In the genomic region with DNA sequence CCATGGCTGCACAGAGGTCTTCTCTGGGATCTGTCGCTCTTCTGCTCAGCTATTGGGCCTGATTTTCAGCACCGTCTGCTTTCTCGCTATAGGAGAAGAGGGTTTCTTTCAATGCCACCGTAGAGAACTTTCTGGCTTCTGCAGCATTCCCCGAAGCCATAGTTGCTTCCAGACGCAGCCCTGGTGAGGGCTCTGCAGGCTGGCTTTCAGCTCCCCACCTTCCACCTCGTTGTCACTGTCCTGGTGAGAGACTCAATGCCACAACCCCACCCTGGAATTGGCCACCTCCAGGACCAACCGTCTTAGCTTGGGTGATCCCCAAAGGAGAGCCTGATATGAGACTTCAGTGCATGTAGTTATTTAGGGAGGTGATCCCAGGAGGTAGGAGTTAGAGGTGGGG, we compare ENCODE assay signal across 27 cellular contexts. TPM values are rescaled to one million over a fixed set of nuclear protein-coding genes. Genes with fewer than 3 reads are reported as not detected.
DNase-seq lines count a peak whose midpoint lies in the region; ATAC-seq and TF ChIP-seq lines count a peak whose summit lies in the region.
"Had no signal": no experiment of that assay in that cellular context is flagged by ENCODE, and none has a peak within 500 bp of the region (broad histone marks: within the 10 kb centered on the region; RNA-seq: fewer than 3 reads in every experiment).

No MANE protein-coding gene starts in this region.

- 0 out of 3 replicates have a peak, but pooled peaks cover 2% of the 10 kb centered on the region for H3K4me1 Mint-ChIP-seq in GM23338
- H3K4me1 Mint-ChIP-seq in chondrocyte (ENCODE audit: low read depth) = no peaks in the 10 kb centered on the region
- H3K4me1 Mint-ChIP-seq: CD14-positive monocyte; CD4-positive, alpha-beta memory T cell; CD4-positive, CD25-positive, alpha-beta regulatory T cell; CD8-positive, alpha-beta memory T cell had no signal

- H3K36me3 ChIP-seq in GM23338 (ENCODE audit: insufficient read depth) = no peaks in the 10 kb centered on the region
- no peaks in the 10 kb centered on the region for H3K36me3 ChIP-seq in HEK293 (ENCODE audit: control insufficient read depth in 2 of 2, insufficient read depth in 1 of 2, low read length in 2 of 2)
- H3K36me3 ChIP-seq: BE2C, BLaER1 had no signal

- H3F3A ChIP-seq in GM23338 (replicated peaks; ENCODE audit: low read depth) = no peaks in the 10 kb centered on the region

- H3K27me3 Mint-ChIP-seq in GM23338 (ENCODE audit: insufficient read depth, low read depth, poor library complexity) (peaks cover 5% of the 10 kb centered on the region), chondrocyte (ENCODE audit: low read depth) (peaks cover 22% of the 10 kb centered on the region)
- H3K27me3 Mint-ChIP-seq: CD4-positive, CD25-positive, alpha-beta regulatory T cell had no signal

- H3K27me3 ChIP-seq in GM23338 (ENCODE audit: insufficient read depth) = no peaks in the 10 kb centered on the region
- H3K27me3 ChIP-seq: BLaER1 had no signal

- H4K20me1 ChIP-seq in GM23338 (replicated peaks; ENCODE audit: insufficient read depth) = no peaks in the 10 kb centered on the region
- H4K20me1 ChIP-seq: BLaER1 had no signal

- DNase-seq in GM23338 (ENCODE audit: low spot score) (no peak), chondrocyte (ENCODE audit: low spot score) (no peak), GM10248 (ENCODE audit: extremely low spot score) (no peak), KBM-7 (no peak)
- no peak for DNase-seq in stimulated activated CD4-positive, alpha-beta T cell treated with anti-CD3 and anti-CD28 coated beads, Interleukin-4, amount 100 ng/mL, for 24 hours
- DNase-seq: 8988T; ACHN; BE2C; C1 segment of cervical spinal cord; CD4-positive, alpha-beta memory T cell; CD4-positive, CD25-positive, alpha-beta regulatory T cell; CD8-positive, alpha-beta memory T cell; COR-L47; DMS 273 treated with DMSO at 0.1 percent for 48 hours; DMS153; DMS53; DMS79; DND-41; EL; GDM1 had no signal

- H3K27ac ChIP-seq in GM23338 (ENCODE audit: low read depth) (no peak overlapping the region), HEK293 (ENCODE audit: extremely low read depth, low read depth, low read length) (no peak overlapping the region)
- H3K27ac ChIP-seq: BLaER1 had no signal

- no peaks in the 10 kb centered on the region for H3K9me3 ChIP-seq in HEK293 (ENCODE audit: control insufficient read depth, insufficient read depth, low read depth, low read length)
- H3K9me3 ChIP-seq: BE2C had no signal

- H3K79me2 ChIP-seq in GM23338 (replicated peaks; ENCODE audit: insufficient read depth) = no peaks in the 10 kb centered on the region

- in situ Hi-C loops in KBM-7 (cut with MboI; ENCODE audit: low pct_unique_long_range_greater_than_20kb, low sequenced_read_pairs) = no loop called here

- POLR2A ChIA-PET in HEK293 (lab: Yijun Ruan, JAX) = no interaction called here
- POLR2A ChIA-PET in GM10248 (lab: Yijun Ruan, JAX) = no interaction called here

- H3K9me3 Mint-ChIP-seq in GM23338 (no peaks in the 10 kb centered on the region; the same call in 2 of the 3 replicates), chondrocyte (ENCODE audit: low read depth) (peaks cover 6% of the 10 kb centered on the region)
- H3K9me3 Mint-ChIP-seq: CD4-positive, alpha-beta memory T cell; CD4-positive, CD25-positive, alpha-beta regulatory T cell; CD8-positive, alpha-beta memory T cell had no signal

- no peak for TF ChIP-seq CTCF in GM23338 (conservative IDR thresholded peaks at IDR 0.05; ENCODE audit: low read depth in 2 of 2)
- TF ChIP-seq CTCF in HEK293 (tag by site-specific recombination; IDR thresholded peaks at IDR 0.05) = no peak
- no peak for TF ChIP-seq CTCF in chondrocyte (IDR thresholded peaks at IDR 0.05)
- no peak for TF ChIP-seq CTCF in GM10248 (IDR thresholded peaks at IDR 0.05; ENCODE audit: control extremely low read depth, extremely low read depth, low read depth, missing control alignments)

- H3K36me3 Mint-ChIP-seq in GM23338 (ENCODE audit: low read depth) = no peaks in the 10 kb centered on the region
- H3K36me3 Mint-ChIP-seq in chondrocyte (ENCODE audit: low read depth) = peaks cover 2% of the 10 kb centered on the region
- H3K36me3 Mint-ChIP-seq: CD14-positive monocyte; CD4-positive, alpha-beta memory T cell; CD4-positive, CD25-positive, alpha-beta regulatory T cell; CD8-positive, alpha-beta memory T cell had no signal

- no peak for ATAC-seq in GM23338

- H3K27ac Mint-ChIP-seq in GM23338 = no peak overlapping the region
- H3K27ac Mint-ChIP-seq in chondrocyte (ENCODE audit: unreplicated experiment) = peak overlapping the region; percentile 41
- H3K27ac Mint-ChIP-seq: CD14-positive monocyte; CD4-positive, alpha-beta memory T cell; CD4-positive, CD25-positive, alpha-beta regulatory T cell; CD8-positive, alpha-beta memory T cell had no signal

- no peaks in the 10 kb centered on the region for H3K9me2 ChIP-seq in GM23338 (ENCODE audit: insufficient read depth)

- H3K4me3 ChIP-seq in GM23338 (no peak overlapping the region), HEK293 (ENCODE audit: low read depth, low read length) (no peak overlapping the region)
- H3K4me3 ChIP-seq: BLaER1 had no signal

- H2AFZ ChIP-seq in GM23338 = no peak overlapping the region

- H3K4me1 ChIP-seq in GM23338 (ENCODE audit: insufficient read depth) = no peaks in the 10 kb centered on the region
- no peaks in the 10 kb centered on the region for H3K4me1 ChIP-seq in HEK293 (ENCODE audit: control insufficient read depth, insufficient read depth, low read length)
- H3K4me1 ChIP-seq: BE2C had no signal

- H3K4me3 Mint-ChIP-seq in GM23338 (no peak overlapping the region), chondrocyte (ENCODE audit: unreplicated experiment) (no peak overlapping the region)
- H3K4me3 Mint-ChIP-seq: CD14-positive monocyte; CD4-positive, alpha-beta memory T cell; CD4-positive, CD25-positive, alpha-beta regulatory T cell; CD8-positive, alpha-beta memory T cell had no signal

- CTCF ChIA-PET in HEK293 (lab: Yijun Ruan, JAX) = no interaction called here
- CTCF ChIA-PET in GM10248 (lab: Yijun Ruan, JAX) = no interaction called here

- H3K4me2 ChIP-seq in GM23338 = no peak overlapping the region
- H3K4me2 ChIP-seq: BLaER1 had no signal

TF ChIP-seq in GM23338, 12 proteins besides CTCF, POLR2A, EP300 and RAD21 (continues in another document):
- no peak for TF ChIP-seq JUNB (IDR thresholded peaks at IDR 0.05; ENCODE audit: unreplicated experiment)

TF ChIP-seq in HEK293, 187 proteins besides CTCF, POLR2A, EP300 and RAD21:
- TF ChIP-seq FEZF1 (tag by site-specific recombination; IDR thresholded peaks at IDR 0.05) = no peak
- no peak for TF ChIP-seq ZNF660 (tag by site-specific recombination; IDR thresholded peaks at IDR 0.05)
- TF ChIP-seq SETDB1 (IDR thresholded peaks at IDR 0.05; ENCODE audit: insufficient read length, low read length) = peak; percentile 46
TF ChIP-seq in HEK293: peak in this region for 1.

RNA-seq across cellular contexts. Expression of a gene that starts 12.0 kb away (rescaled TPM):
- total RNA-seq in GM23338 (2014; rRNA removed; shearing (Covaris generic)) = 36.9 and 42.3 TPM in 2 replicates
- polyA plus RNA-seq in GM23338 (2016; fragmentation: Nextera tagmentation; extraction: Ambion mirVana) = 22.5 and 26.2 TPM in 2 replicates
- 4.8 to 7.8 TPM (median 5.1 TPM) in 3 replicates for total RNA-seq in chondrocyte

RNA-seq across cellular contexts. Expression of a gene that starts 19.1 kb away (rescaled TPM):
- 2.8 and 5.1 TPM in 2 replicates for total RNA-seq in GM23338 (2014; rRNA removed; shearing (Covaris generic))
- 1.7 and 2.1 TPM in 2 replicates for polyA plus RNA-seq in GM23338 (2016; fragmentation: Nextera tagmentation; extraction: Ambion mirVana)
- not detected in 3 replicates for total RNA-seq in chondrocyte
- total RNA-seq: A673; CD4-positive, alpha-beta memory T cell; CD8-positive, alpha-beta memory T cell; Daoy had no signal
- polyA plus RNA-seq: AG04450; CD14-positive monocyte; CD4-positive, alpha-beta memory T cell; CD4-positive, CD25-positive, alpha-beta regulatory T cell; CD8-positive, alpha-beta memory T cell had no signal

RNA-seq across cellular contexts. Expression of a gene that starts 34.6 kb away (rescaled TPM):
- 0.16 TPM in 1 of 2 replicates, not detected in the other for total RNA-seq in GM23338 (2014; rRNA removed; shearing (Covaris generic))
- 0.21 and 0.24 TPM in 2 replicates for polyA plus RNA-seq in GM23338 (2016; fragmentation: Nextera tagmentation; extraction: Ambion mirVana)
- total RNA-seq in chondrocyte = not detected in 3 replicates
- total RNA-seq: A673; CD4-positive, alpha-beta memory T cell; CD4-positive, CD25-positive, alpha-beta regulatory T cell; CD8-positive, alpha-beta memory T cell; Daoy; G401 had no signal
- polyA plus RNA-seq: AG04450; CD14-positive monocyte; CD4-positive, alpha-beta memory T cell; CD4-positive, CD25-positive, alpha-beta regulatory T cell; CD8-positive, alpha-beta memory T cell had no signal
